In genomic region chr2:1647417-1648240, GRCh38 we compare ENCODE assay signal across 16 cellular contexts.
A peak's percentile ranks its signal among the peaks of the same experiment; 100 is the strongest.
DNase-seq lines count a peak whose midpoint lies in the region; TF ChIP-seq lines count a peak whose summit lies in the region.
"Had no signal": no experiment of that assay in that cellular context is flagged by ENCODE, and none has a peak within 500 bp of the region (broad histone marks: within the 10 kb centered on the region; RNA-seq: fewer than 3 reads in every experiment).

No MANE protein-coding gene starts in this region.

- CTCF ChIA-PET in RWPE1 (lab: Yijun Ruan, JAX), result no interaction called here

- H3K36me3 ChIP-seq in H7 (replicated peaks; ENCODE audit: control insufficient read depth, insufficient read depth, low read length), result peaks cover 16% of the 10 kb centered on the region

- no peak for TF ChIP-seq CTCF in RWPE1 (conservative IDR thresholded peaks at IDR 0.05; ENCODE audit: low read depth)
- TF ChIP-seq CTCF in type B pancreatic cell (conservative IDR thresholded peaks at IDR 0.05), result no peak

- DNase-seq in H7, result peak; percentile 46
- no peak for DNase-seq in RWPE1 (ENCODE audit: low spot score)
- peak; percentile 83 for DNase-seq in mesenteric fat pad (ENCODE audit: low spot score)
- peak; percentile 45 for DNase-seq in type B pancreatic cell (ENCODE audit: extremely low spot score, unreplicated experiment)
- DNase-seq in NCI-H345 treated with DMSO at 0.1 percent for 48 hours (lab: John Stamatoyannopoulos, UW; ENCODE audit: unreplicated experiment), result no peak
- no peak for DNase-seq in KBM-7
- DNase-seq in DMS79 treated with DMSO at 0.1 percent for 48 hours (lab: John Stamatoyannopoulos, UW), result no peak
- DNase-seq: CD8-positive, alpha-beta T cell; HCEC 1CT; NCI-H146; NCI-H2081 treated with DMSO at 0.1 percent for 48 hours; NCI-H526; NK-92 treated with Interleukin-12 subunit alpha and Interleukin-12 subunit beta, amount 100 ng/mL, for 24 hours; PC-3 had no signal

- H3K9me3 Mint-ChIP-seq in type B pancreatic cell, result no peaks in the 10 kb centered on the region
- H3K9me3 Mint-ChIP-seq: CD8-positive, alpha-beta T cell had no signal

- no peaks in the 10 kb centered on the region for H3K27me3 ChIP-seq in H7 (ENCODE audit: control insufficient read depth, insufficient read depth, low read length)

- in situ Hi-C loops in KBM-7 (cut with MboI; ENCODE audit: low pct_unique_long_range_greater_than_20kb, low sequenced_read_pairs), result no loop called here

- no peaks in the 10 kb centered on the region for H3K27me3 Mint-ChIP-seq in type B pancreatic cell
- H3K27me3 Mint-ChIP-seq: B cell had no signal

- H3K27ac Mint-ChIP-seq in type B pancreatic cell, result no peak overlapping the region
- H3K27ac Mint-ChIP-seq: CD8-positive, alpha-beta T cell had no signal

- H3K36me3 Mint-ChIP-seq in type B pancreatic cell, result peaks cover 26% of the 10 kb centered on the region
- H3K36me3 Mint-ChIP-seq: CD8-positive, alpha-beta T cell had no signal

- H3K4me1 Mint-ChIP-seq in type B pancreatic cell (ENCODE audit: unreplicated experiment), result peaks cover 4% of the 10 kb centered on the region
- H3K4me1 Mint-ChIP-seq: B cell had no signal

- H3K4me3 Mint-ChIP-seq in type B pancreatic cell, result no peak overlapping the region
- H3K4me3 Mint-ChIP-seq: B cell; CD8-positive, alpha-beta T cell had no signal

- no peak overlapping the region for H3K4me3 ChIP-seq in H7 (ENCODE audit: insufficient read depth, low read depth, low read length)
- H3K4me3 ChIP-seq: SK-N-MC had no signal

- POLR2A ChIA-PET in RWPE1 (lab: Yijun Ruan, JAX; ENCODE audit: low non-redundant PET), result no interaction called here

- H3K27ac ChIP-seq in RWPE1, result peak overlapping the region; percentile 49
- H3K27ac ChIP-seq: SK-N-MC had no signal

Comparison
In these comparisons a context has a peak if more than half of its experiments do, and no peak if none do; other contexts are left out.
1. DNase-seq: peak in H7 (single experiment), mesenteric fat pad (single experiment) and type B pancreatic cell (single experiment); none in RWPE1 (single experiment), NCI-H345 treated with DMSO at 0.1 percent for 48 hours (single experiment), KBM-7 (single experiment) and DMS79 treated with DMSO at 0.1 percent for 48 hours (single experiment).